ENCODE assay signal across 8 cellular contexts in the genomic region with DNA sequence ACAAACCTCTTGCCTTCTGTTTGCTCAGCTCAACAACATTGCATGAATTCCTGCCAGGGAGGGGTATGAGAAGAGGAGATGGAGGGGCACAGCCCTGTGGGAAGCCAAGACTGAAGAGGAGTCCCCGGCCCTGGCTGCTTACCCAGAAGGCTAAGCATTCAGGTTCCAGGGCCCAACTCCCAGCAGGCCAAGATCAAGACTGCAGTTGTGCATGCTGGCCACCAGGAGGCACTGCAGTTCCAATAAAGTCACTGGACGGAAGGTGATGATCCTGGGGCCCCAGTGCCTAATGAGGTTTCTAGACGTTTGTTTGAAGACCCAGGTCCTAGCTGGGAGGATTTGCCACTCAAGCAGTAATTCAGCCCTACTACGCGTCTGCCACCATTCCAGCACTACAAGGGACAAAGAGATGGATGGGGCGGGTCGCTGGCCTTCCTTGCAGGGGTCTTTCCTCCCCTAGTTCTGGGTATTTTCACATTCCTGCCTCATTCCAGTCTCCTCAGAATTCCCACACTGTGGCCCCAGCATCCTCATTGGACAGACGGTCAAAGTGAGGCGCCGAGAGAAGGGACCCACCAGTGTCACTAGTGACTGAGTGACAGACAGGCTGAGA. TPM values are rescaled to one million over a fixed set of nuclear protein-coding genes. Genes with fewer than 3 reads are reported as not detected.
DNase-seq lines count a peak whose midpoint lies in the region; ATAC-seq and TF ChIP-seq lines count a peak whose summit lies in the region.

No MANE protein-coding gene starts in this region.

- TF ChIP-seq EP300 in neural cell (conservative IDR thresholded peaks at IDR 0.05; ENCODE audit: poor library complexity, severe bottlenecking) = no peak

- H3K27me3 Mint-ChIP-seq in type B pancreatic cell = peaks cover 16% of the 10 kb centered on the region

- no peak overlapping the region for H3K4me2 ChIP-seq in neural cell (ENCODE audit: low read length)

- H3K79me2 ChIP-seq in neural cell (replicated peaks; ENCODE audit: insufficient read depth, low read length) = no peaks in the 10 kb centered on the region

- no peak overlapping the region for H2AFZ ChIP-seq in neural cell (ENCODE audit: low read depth, low read length)

- peak; percentile 46 for TF ChIP-seq RAD21 in neural cell (conservative IDR thresholded peaks at IDR 0.05)

- H3K4me3 ChIP-seq in neural cell (ENCODE audit: low read length) = no peak overlapping the region

- H3F3A ChIP-seq in neural cell (ENCODE audit: insufficient read depth, low read length, poor library complexity, severe bottlenecking) = no peaks in the 10 kb centered on the region

- H3K27ac ChIP-seq in neural cell (ENCODE audit: low read length) = no peak overlapping the region

- no peaks in the 10 kb centered on the region for H3K9me2 ChIP-seq in neural cell (ENCODE audit: insufficient read depth, low read length)

- H3K4me3 Mint-ChIP-seq in type B pancreatic cell = no peak overlapping the region

- no peak overlapping the region for H3K27ac Mint-ChIP-seq in type B pancreatic cell

- H3K27me3 ChIP-seq in neural cell (ENCODE audit: insufficient read depth, low read depth, low read length) = no peaks in the 10 kb centered on the region

- no peaks in the 10 kb centered on the region for H3K36me3 ChIP-seq in neural cell (ENCODE audit: insufficient read depth, low read length)

- H3K9me3 ChIP-seq in neural cell (ENCODE audit: low read length) = no peaks in the 10 kb centered on the region

- H3K4me1 Mint-ChIP-seq in type B pancreatic cell (ENCODE audit: unreplicated experiment) = peaks cover 17% of the 10 kb centered on the region

- no peaks in the 10 kb centered on the region for H3K9me3 Mint-ChIP-seq in type B pancreatic cell

- H3K36me3 Mint-ChIP-seq in type B pancreatic cell = no peaks in the 10 kb centered on the region

- TF ChIP-seq CTCF in neural cell (IDR thresholded peaks at IDR 0.05; ENCODE audit: poor library complexity, severe bottlenecking) = peak; percentile 63
- peak; percentile 98 for TF ChIP-seq CTCF in type B pancreatic cell (conservative IDR thresholded peaks at IDR 0.05)

- no peak for TF ChIP-seq POLR2A in erythroblast (IDR thresholded peaks at IDR 0.05; ENCODE audit: low read length)

- no peak overlapping the region for H3K9ac ChIP-seq in neural cell (ENCODE audit: low read length)

- H4K20me1 ChIP-seq in neural cell (ENCODE audit: insufficient read depth) = no peaks in the 10 kb centered on the region

- DNase-seq in DMS79 (lab: John Stamatoyannopoulos, UW) (peak; percentile 18), NCI-H774 (lab: John Stamatoyannopoulos, UW) (peak; percentile 57), erythroblast (lab: John Stamatoyannopoulos, UW) (peak; percentile 72 to 84), type B pancreatic cell (ENCODE audit: extremely low spot score, unreplicated experiment) (no peak)
- DNase-seq in activated CD8-positive, alpha-beta memory T cell treated with anti-CD3 and anti-CD28 coated beads for 24 hours = peak; percentile 82

- ATAC-seq in HG03066 (IDR thresholded peaks at IDR 0.05; ENCODE audit: low read depth, unreplicated experiment) = peak; percentile 66
- no peak for ATAC-seq in HG02623 (IDR thresholded peaks at IDR 0.05; ENCODE audit: unreplicated experiment)

TF ChIP-seq in neural cell, 6 proteins besides CTCF, POLR2A, EP300 and RAD21:
- peak; percentile 60 for TF ChIP-seq SMC3 (conservative IDR thresholded peaks at IDR 0.05; ENCODE audit: poor library complexity)
- no peak for TF ChIP-seq TAF1 (IDR thresholded peaks at IDR 0.05; ENCODE audit: low read depth)

RNA-seq across cellular contexts. Expression of gene ALX4, which starts 23.6 kb away (rescaled TPM):
- polyA plus RNA-seq in neural cell = not detected in 2 replicates
- polyA minus RNA-seq in neural cell = 0.12 TPM in 1 of 2 replicates, not detected in the other
- total RNA-seq in type B pancreatic cell (ENCODE audit: low replicate concordance) = 0.43 and 11.6 TPM in 2 replicates
